12 cellular contexts compared by ENCODE assay signal in genomic region chr1:230122361-230123279, GRCh38. TPM values are rescaled to one million over a fixed set of nuclear protein-coding genes. Genes with fewer than 3 reads are reported as not detected.
DNase-seq lines count a peak whose midpoint lies in the region; ATAC-seq, FAIRE-seq and TF ChIP-seq lines count a peak whose summit lies in the region.
"Had no signal": no experiment of that assay in that cellular context is flagged by ENCODE, and none has a peak within 500 bp of the region (broad histone marks: within the 10 kb centered on the region; RNA-seq: fewer than 3 reads in every experiment).

No MANE protein-coding gene starts in this region.

- H3K36me3 ChIP-seq in Loucy (ENCODE audit: insufficient read depth, low read length) (peaks cover 33% of the 10 kb centered on the region; the same call in 1 of the 2 replicates), bronchial epithelial cell (ENCODE audit: control insufficient read depth, insufficient read depth, low read length) (peaks cover 2% of the 10 kb centered on the region), osteoblast (ENCODE audit: insufficient read depth, low read length) (peaks cover 6% of the 10 kb centered on the region)
- H3K36me3 ChIP-seq: neural progenitor cell had no signal

- TF ChIP-seq CTCF in Loucy (conservative IDR thresholded peaks at IDR 0.05; ENCODE audit: low read length): no peak
- no peak for TF ChIP-seq CTCF in bronchial epithelial cell (IDR thresholded peaks at IDR 0.05; ENCODE audit: insufficient read depth, low read length, severe bottlenecking)
- TF ChIP-seq CTCF in osteoblast (IDR thresholded peaks at IDR 0.05; ENCODE audit: extremely low read depth, low read depth, low read length): no peak

- H3F3A ChIP-seq in Loucy (ENCODE audit: low read depth): no peaks in the 10 kb centered on the region

- peak overlapping the region; percentile 42 for H3K9ac ChIP-seq in Loucy (ENCODE audit: low read depth, low read length, poor library complexity, severe bottlenecking)
- H3K9ac ChIP-seq: neural progenitor cell had no signal

- H3K9me2 ChIP-seq in Loucy (replicated peaks; ENCODE audit: low read depth, low read length): no peaks in the 10 kb centered on the region

- H3K79me2 ChIP-seq in Loucy (ENCODE audit: insufficient read depth, low read length) (peaks cover 99% of the 10 kb centered on the region), osteoblast (ENCODE audit: insufficient read depth, low read length) (peaks cover 99% of the 10 kb centered on the region)

- H2AFZ ChIP-seq in Loucy (ENCODE audit: low read length) (no peak overlapping the region), osteoblast (ENCODE audit: low read length) (no peak overlapping the region)
- H2AFZ ChIP-seq: neural progenitor cell had no signal

- H3K4me2 ChIP-seq in Loucy (ENCODE audit: low read depth, low read length, poor library complexity, severe bottlenecking): peak overlapping the region; percentile 44
- no peak overlapping the region for H3K4me2 ChIP-seq in osteoblast (ENCODE audit: insufficient read depth, low read length)
- H3K4me2 ChIP-seq: neural progenitor cell had no signal

- DNase-seq in GM12892 (ENCODE audit: insufficient read length): no peak
- DNase-seq in bronchial epithelial cell (ENCODE audit: low read depth): peak; percentile 94
- DNase-seq in osteoblast (ENCODE audit: insufficient read length, low spot score, missing footprints): no peak
- DNase-seq in SHP77 treated with DMSO at 0.1 percent for 48 hours (lab: John Stamatoyannopoulos, UW): no peak
- DNase-seq in stimulated activated naive CD4-positive, alpha-beta T cell (lab: John Stamatoyannopoulos, UW): no peak
- no peak for DNase-seq in NCI-H524 treated with DMSO at 0.1 percent for 48 hours (lab: John Stamatoyannopoulos, UW)
- DNase-seq: CD4-positive, alpha-beta memory T cell; tibial artery had no signal

- H3K4me3 ChIP-seq in Loucy (ENCODE audit: low read length, poor library complexity, severe bottlenecking): no peak overlapping the region
- no peak overlapping the region for H3K4me3 ChIP-seq in bronchial epithelial cell (ENCODE audit: low read depth, low read length)
- no peak overlapping the region for H3K4me3 ChIP-seq in osteoblast (ENCODE audit: insufficient read depth, low read length)
- H3K4me3 ChIP-seq: neural progenitor cell, tibial artery had no signal

- H3K27me3 ChIP-seq in Loucy (ENCODE audit: insufficient read depth, low read length, poor library complexity, severe bottlenecking) (no peaks in the 10 kb centered on the region), bronchial epithelial cell (ENCODE audit: control insufficient read depth, insufficient read depth, low read length) (no peaks in the 10 kb centered on the region), osteoblast (ENCODE audit: insufficient read depth, low read length) (no peaks in the 10 kb centered on the region)
- H3K27me3 ChIP-seq: neural progenitor cell, tibial artery had no signal

- H3K9me3 ChIP-seq in Loucy (ENCODE audit: insufficient read depth, low read depth, low read length) (no peaks in the 10 kb centered on the region), osteoblast (ENCODE audit: low read depth, low read length) (no peaks in the 10 kb centered on the region)
- H3K9me3 ChIP-seq: tibial artery had no signal

- peak overlapping the region; percentile 14 for H3K27ac ChIP-seq in osteoblast (ENCODE audit: low read depth, low read length)
- H3K27ac ChIP-seq: neural progenitor cell, tibial artery had no signal

- peak; percentile 50 for FAIRE-seq in GM12892 (lab: Jason Lieb, UNC)
- FAIRE-seq in bronchial epithelial cell (lab: Jason Lieb, UNC): no peak
- FAIRE-seq: frontal cortex had no signal

- peaks cover 51% of the 10 kb centered on the region for H4K20me1 ChIP-seq in Loucy (ENCODE audit: insufficient read depth, low read length, poor library complexity, severe bottlenecking)
- H4K20me1 ChIP-seq in osteoblast (ENCODE audit: insufficient read depth, low read length): peaks cover 66% of the 10 kb centered on the region

- H3K4me1 ChIP-seq in Loucy (ENCODE audit: insufficient read depth, low read length, poor library complexity, severe bottlenecking): peaks cover 59% of the 10 kb centered on the region
- peaks cover 20% of the 10 kb centered on the region for H3K4me1 ChIP-seq in osteoblast (ENCODE audit: insufficient read depth, low read length)

- ATAC-seq in GM21786 (IDR thresholded peaks at IDR 0.05; ENCODE audit: unreplicated experiment): no peak

- TF ChIP-seq POLR2A in GM12892 (IDR thresholded peaks at IDR 0.05; ENCODE audit: low read depth, low read length): no peak

RNA-seq across cellular contexts. Expression of gene GALNT2, which starts 55.6 kb away (rescaled TPM):
- 12.8 TPM for polyA plus RNA-seq in GM12892 (2012; ENCODE audit: missing spikeins)
- total RNA-seq in bronchial epithelial cell (31.9 and 37.4 TPM in 2 replicates), osteoblast (81.9 and 83.2 TPM in 2 replicates)
